Comparison of ENCODE assay signal across 11 cellular contexts in genomic region chr2:127638361-127639110, GRCh38. TPM values are rescaled to one million over a fixed set of nuclear protein-coding genes. Genes with fewer than 3 reads are reported as not detected.
DNase-seq lines count a peak whose midpoint lies in the region; ATAC-seq and TF ChIP-seq lines count a peak whose summit lies in the region.
"Had no signal": no experiment of that assay in that cellular context is flagged by ENCODE, and none has a peak within 500 bp of the region (broad histone marks: within the 10 kb centered on the region; RNA-seq: fewer than 3 reads in every experiment).

No MANE protein-coding gene starts in this region.

- H3K27ac Mint-ChIP-seq in activated naive CD4-positive, alpha-beta T cell treated with anti-CD3 and anti-CD28 coated beads, Interleukin-2, amount 50 U/mL, for 72 hours = peak overlapping the region; percentile 79 to 95
- peak overlapping the region; percentile 95 for H3K27ac Mint-ChIP-seq in stimulated activated naive B cell treated with anti-CD40 and anti-IgM and Interleukin-4, amounts not matched to agents 10 μg/mL and 1 μg/mL and 100 μg/mL, for 72 hours

- CTCF ChIA-PET in HEK293 (lab: Yijun Ruan, JAX) = interaction anchor here (0.7 to 4.5 kb wide), 7 partner anchors 12 to 159 kb away, joined by 3 to 31 read pairs (median 6); no protein-coding TSS in a partner anchor

- H3K27ac ChIP-seq in HEK293 (ENCODE audit: extremely low read depth, low read depth, low read length) = no peak overlapping the region
- H3K27ac ChIP-seq in iPS-20b (ENCODE audit: low read length) = no peak overlapping the region

- H3K4me3 ChIP-seq in HEK293 (ENCODE audit: low read depth, low read length) = no peak overlapping the region
- H3K4me3 ChIP-seq in iPS-20b (ENCODE audit: low read length) = peak overlapping the region; percentile 42; the same call in 1 of the 2 replicates
- H3K4me3 ChIP-seq: prostate gland had no signal

- no peaks in the 10 kb centered on the region for H3K36me3 Mint-ChIP-seq in activated naive CD4-positive, alpha-beta T cell treated with anti-CD3 and anti-CD28 coated beads, Interleukin-2, amount 50 U/mL, for 72 hours
- peaks cover 4 to 33% of the 10 kb centered on the region in 2 donors for H3K36me3 Mint-ChIP-seq in stimulated activated naive B cell treated with anti-CD40 and anti-IgM and Interleukin-4, amounts not matched to agents 10 μg/mL and 1 μg/mL and 100 μg/mL, for 72 hours

- H3K36me3 ChIP-seq in HEK293 (ENCODE audit: control insufficient read depth in 2 of 2, insufficient read depth in 1 of 2, low read length in 2 of 2) (no peaks in the 10 kb centered on the region), iPS-20b (ENCODE audit: insufficient read depth, low read depth, low read length) (no peaks in the 10 kb centered on the region)
- H3K36me3 ChIP-seq: prostate gland had no signal

- ATAC-seq in activated naive CD4-positive, alpha-beta T cell treated with anti-CD3 and anti-CD28 coated beads, Interleukin-2, amount 50 U/mL, for 72 hours = no peak
- no peak for ATAC-seq in stimulated activated naive B cell treated with anti-CD40 and anti-IgM and Interleukin-4, amounts not matched to agents 10 μg/mL and 1 μg/mL and 100 μg/mL, for 72 hours (replicated peaks)
- ATAC-seq in HG03571 (IDR thresholded peaks at IDR 0.05; ENCODE audit: unreplicated experiment) (no peak), GM21423 (IDR thresholded peaks at IDR 0.05; ENCODE audit: unreplicated experiment) (no peak)
- ATAC-seq: effector memory CD8-positive, alpha-beta T cell had no signal

- TF ChIP-seq CTCF in HEK293 (tag by site-specific recombination; IDR thresholded peaks at IDR 0.05) = no peak
- TF ChIP-seq CTCF in GM13977 (IDR thresholded peaks at IDR 0.05; ENCODE audit: extremely low read depth, insufficient read depth, missing control alignments) = no peak

- no peaks in the 10 kb centered on the region for H3K9me3 Mint-ChIP-seq in activated naive CD4-positive, alpha-beta T cell treated with anti-CD3 and anti-CD28 coated beads, Interleukin-2, amount 50 U/mL, for 72 hours
- H3K9me3 Mint-ChIP-seq in stimulated activated naive B cell treated with anti-CD40 and anti-IgM and Interleukin-4, amounts not matched to agents 10 μg/mL and 1 μg/mL and 100 μg/mL, for 72 hours = no peaks in the 10 kb centered on the region
- H3K9me3 Mint-ChIP-seq: effector memory CD8-positive, alpha-beta T cell had no signal

- H3K9me3 ChIP-seq in HEK293 (ENCODE audit: control insufficient read depth, insufficient read depth, low read depth, low read length) (no peaks in the 10 kb centered on the region), iPS-20b (ENCODE audit: insufficient read depth, low read depth, low read length) (no peaks in the 10 kb centered on the region)
- H3K9me3 ChIP-seq: prostate gland had no signal

- H3K4me1 ChIP-seq in HEK293 (ENCODE audit: control insufficient read depth, insufficient read depth, low read length) (peaks cover 2% of the 10 kb centered on the region; the same call in 1 of the 2 replicates), iPS-20b (ENCODE audit: insufficient read depth, low read length) (peaks cover 9% of the 10 kb centered on the region; the same call in 1 of the 2 replicates)
- H3K4me1 ChIP-seq: prostate gland had no signal

- in situ Hi-C loops in GM13977 (cut with MboI; ENCODE audit: low pct_unique_long_range_greater_than_20kb, low sequenced_read_pairs, unreplicated experiment) = no loop called here

- H3K4me3 Mint-ChIP-seq in stimulated activated naive B cell treated with anti-CD40 and anti-IgM and Interleukin-4, amounts not matched to agents 10 μg/mL and 1 μg/mL and 100 μg/mL, for 72 hours = peak overlapping the region; percentile 43 to 71
- H3K4me3 Mint-ChIP-seq: effector memory CD8-positive, alpha-beta T cell had no signal

- H3K4me1 Mint-ChIP-seq in stimulated activated naive B cell treated with anti-CD40 and anti-IgM and Interleukin-4, amounts not matched to agents 10 μg/mL and 1 μg/mL and 100 μg/mL, for 72 hours = peaks cover 62 to 93% of the 10 kb centered on the region in 2 donors

- H3K27me3 Mint-ChIP-seq in stimulated activated naive B cell treated with anti-CD40 and anti-IgM and Interleukin-4, amounts not matched to agents 10 μg/mL and 1 μg/mL and 100 μg/mL, for 72 hours = no peaks in the 10 kb centered on the region
- H3K27me3 Mint-ChIP-seq: effector memory CD8-positive, alpha-beta T cell had no signal

- H3K9ac ChIP-seq in iPS-20b (ENCODE audit: low read depth, low read length) = no peak overlapping the region

- POLR2A ChIA-PET in HEK293 (lab: Yijun Ruan, JAX) = no interaction called here

- no peaks in the 10 kb centered on the region for H3K27me3 ChIP-seq in iPS-20b (ENCODE audit: insufficient read depth, low read length)

- no peak for DNase-seq in activated naive CD4-positive, alpha-beta T cell treated with anti-CD3 and anti-CD28 coated beads, Interleukin-2, amount 50 U/mL, for 72 hours (ENCODE audit: low spot score in 2 of 2)
- DNase-seq in stimulated activated naive B cell treated with anti-CD40 and anti-IgM and Interleukin-4, amounts not matched to agents 10 μg/mL and 1 μg/mL and 100 μg/mL, for 72 hours = no peak
- no peak for DNase-seq in NCI-H510A (lab: John Stamatoyannopoulos, UW)
- no peak for DNase-seq in GM13977 (ENCODE audit: low spot score)
- DNase-seq: effector memory CD8-positive, alpha-beta T cell; stimulated activated naive CD4-positive, alpha-beta T cell treated with Interleukin-2 at 50 U/mL for 16 hours had no signal

TF ChIP-seq in HEK293, 187 proteins besides CTCF, POLR2A, EP300 and RAD21:
- TF ChIP-seq EGR2 (tag by site-specific recombination; IDR thresholded peaks at IDR 0.05; ENCODE audit: low read depth) = peak; percentile 60; the same call in 1 of the 2 replicates
- TF ChIP-seq ZFHX2 (tag by site-specific recombination; conservative IDR thresholded peaks at IDR 0.05) = peak; percentile 56
- no peak for TF ChIP-seq SP7 (tag by site-specific recombination; IDR thresholded peaks at IDR 0.05)
- no peak for TF ChIP-seq ZNF223 (tag by site-specific recombination; IDR thresholded peaks at IDR 0.05)

RNA-seq across cellular contexts. Expression of gene GPR17, which starts 7.4 kb away (rescaled TPM):
- total RNA-seq in activated naive CD4-positive, alpha-beta T cell treated with anti-CD3 and anti-CD28 coated beads, Interleukin-2, amount 50 U/mL, for 72 hours = not detected
- total RNA-seq: prostate gland had no signal

RNA-seq across cellular contexts. Expression of gene LIMS2, which starts 36.8 kb away (rescaled TPM):
- total RNA-seq in activated naive CD4-positive, alpha-beta T cell treated with anti-CD3 and anti-CD28 coated beads, Interleukin-2, amount 50 U/mL, for 72 hours = 10 to 100 TPM in 1 of 2 donors, 1 to 10 TPM in 1; 8.1 to 15.5 TPM
